Comparison of ENCODE assay signal across 7 cellular contexts in the genomic region with DNA sequence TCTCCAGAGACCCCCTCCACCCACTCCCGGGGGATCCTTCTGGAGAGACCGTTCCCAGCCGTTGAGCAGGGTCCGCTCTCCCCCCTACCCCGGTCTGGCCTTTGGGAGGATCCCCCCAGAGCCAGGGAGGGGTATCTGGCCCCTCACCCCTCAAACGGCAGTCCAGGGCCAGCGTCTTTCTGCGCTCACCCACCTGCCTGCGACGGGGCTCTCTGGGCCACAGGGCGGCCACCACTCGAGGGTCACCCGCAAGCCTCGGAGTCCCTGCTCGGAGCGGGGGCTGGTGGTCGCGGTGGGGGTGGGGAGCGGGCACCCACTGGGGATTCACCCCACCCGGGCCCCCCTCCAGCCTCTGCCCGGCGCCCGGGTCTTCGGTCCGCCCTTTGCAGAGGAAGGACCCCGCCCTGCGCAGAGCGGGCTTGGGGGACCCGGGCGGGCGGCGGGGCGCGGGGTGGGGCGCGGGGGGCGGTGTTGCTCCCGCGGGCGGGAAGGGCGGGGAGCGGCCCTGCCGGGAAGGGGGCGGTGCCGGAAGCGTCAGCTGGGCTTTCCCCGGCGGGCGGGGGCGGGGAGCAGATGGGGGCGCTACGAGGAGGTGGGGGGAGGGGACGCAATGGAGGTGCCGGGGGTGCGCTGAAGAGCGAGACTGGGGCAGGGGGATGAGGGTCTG. TPM values are rescaled to one million over a fixed set of nuclear protein-coding genes. Genes with fewer than 3 reads are reported as not detected.
A peak's percentile ranks its signal among the peaks of the same experiment; 100 is the strongest.
DNase-seq lines count a peak whose midpoint lies in the region; ATAC-seq and TF ChIP-seq lines count a peak whose summit lies in the region.

No MANE protein-coding gene starts in this region.

- H3K4me3 Mint-ChIP-seq in H9, result 0 out of 5 replicates have a peak overlapping the region, but pooled peaks of 1 of the 2 experiments have one; percentile 19

- H3K36me3 Mint-ChIP-seq in H9 (ENCODE audit: insufficient read depth in 1 of 3, low read depth in 3 of 3), result no peaks in the 10 kb centered on the region

- no peak overlapping the region for H3K4ac ChIP-seq in H9 (ENCODE audit: low read depth, low read length)

- no peaks in the 10 kb centered on the region for H3K9me3 Mint-ChIP-seq in H9

- H3K23me2 ChIP-seq in H9 (ENCODE audit: insufficient read length, low read depth, low read length, poor library complexity, severe bottlenecking), result peaks cover 9% of the 10 kb centered on the region

- H3K14ac ChIP-seq in H9 (ENCODE audit: insufficient read depth, low read length), result no peak overlapping the region

- H2BK120ac ChIP-seq in H9 (ENCODE audit: low read depth, low read length, poor library complexity, severe bottlenecking), result no peak overlapping the region

- H3K9ac ChIP-seq in H9 (ENCODE audit: extremely low read depth, insufficient read length, low read length), result no peak overlapping the region

- peaks cover 19% of the 10 kb centered on the region for H3K27me3 Mint-ChIP-seq in H9 (ENCODE audit: low read depth)

- no peak overlapping the region for H2BK5ac ChIP-seq in H9 (ENCODE audit: insufficient read length, low read length)

- H3K27ac ChIP-seq in H9 (ENCODE audit: insufficient read length, low read depth, low read length), result no peak overlapping the region
- peak overlapping the region; percentile 37; the same call in 1 of the 2 replicates for H3K27ac ChIP-seq in SJCRH30
- H3K27ac ChIP-seq in left ventricle myocardium inferior (replicated peaks), result peak overlapping the region; percentile 97

- no peaks in the 10 kb centered on the region for H4K20me1 ChIP-seq in H9 (ENCODE audit: control insufficient read depth, insufficient read depth, insufficient read length)

- H3T11ph ChIP-seq in H9 (ENCODE audit: low read length), result no peak overlapping the region

- H3K79me2 ChIP-seq in H9 (ENCODE audit: insufficient read depth, low read length), result no peaks in the 10 kb centered on the region

- no peak overlapping the region for H2BK15ac ChIP-seq in H9 (ENCODE audit: low read depth, low read length)

- H2AFZ ChIP-seq in H9 (ENCODE audit: low read length), result no peak overlapping the region

- H3K79me1 ChIP-seq in H9 (ENCODE audit: insufficient read depth, low read depth, low read length, poor library complexity, severe bottlenecking), result no peaks in the 10 kb centered on the region

- H3K4me3 ChIP-seq in SJCRH30 (peak overlapping the region; percentile 54), left ventricle myocardium inferior (peak overlapping the region; percentile 67), skeletal muscle cell (ENCODE audit: low read depth, low read length) (peak overlapping the region; percentile 27)

- peaks cover 9 to 14% of the 10 kb centered on the region in 2 experiments for H3K4me1 Mint-ChIP-seq in H9

- no peak for ATAC-seq in HG03378 (IDR thresholded peaks at IDR 0.05; ENCODE audit: unreplicated experiment)

- no CpG with 5 or more reads among the region's 56 CpGs for WGBS in H9 (ENCODE audit: extremely low coverage, insufficient read length, low lambda C conversion rate)

- H2BK12ac ChIP-seq in H9 (ENCODE audit: insufficient read length, low read depth, low read length), result peak overlapping the region; percentile 64

- H3K23ac ChIP-seq in H9 (ENCODE audit: insufficient read length, low read depth, low read length), result no peak overlapping the region

- H3K9me3 ChIP-seq in H9 (ENCODE audit: control insufficient read depth, low read depth, low read length) (no peaks in the 10 kb centered on the region), SJCRH30 (replicated peaks) (no peaks in the 10 kb centered on the region), left ventricle myocardium inferior (replicated peaks) (no peaks in the 10 kb centered on the region)

- no peak overlapping the region for H3K27ac Mint-ChIP-seq in H9

- TF ChIP-seq CTCF in H9 (conservative IDR thresholded peaks at IDR 0.05) (no peak), left ventricle myocardium inferior (IDR thresholded peaks at IDR 0.05; ENCODE audit: borderline replicate concordance) (no peak)

- no peak overlapping the region for H3K18ac ChIP-seq in H9 (ENCODE audit: insufficient read length, low read depth, low read length)

- H4K8ac ChIP-seq in H9 (replicated peaks; ENCODE audit: insufficient read length, low read depth, low read length), result no peak overlapping the region

- H3K4me2 ChIP-seq in H9 (ENCODE audit: insufficient read depth, insufficient read length, low read length), result no peak overlapping the region

- H2AK5ac ChIP-seq in H9 (ENCODE audit: insufficient read length, low read length), result no peak overlapping the region

- no peaks in the 10 kb centered on the region; the same call in 1 of the 2 replicates for H3K27me3 ChIP-seq in H9 (ENCODE audit: insufficient read depth, low read length)
- no peaks in the 10 kb centered on the region for H3K27me3 ChIP-seq in SJCRH30
- no peaks in the 10 kb centered on the region for H3K27me3 ChIP-seq in left ventricle myocardium inferior (ENCODE audit: low read depth)

- intact Hi-C loops in left ventricle myocardium inferior (cut with micrococcal nuclease), result no loop called here

- DNase-seq in H9, result peak; percentile 67
- DNase-seq in SJCRH30, result peak; percentile 86 to 88
- peak; percentile 87 for DNase-seq in activated naive CD4-positive, alpha-beta T cell treated with anti-CD3 and anti-CD28 coated beads, Interleukin-2, amount 50 U/mL, for 16 hours
- DNase-seq in left ventricle myocardium inferior, result peak; percentile 90
- no peak for DNase-seq in skeletal muscle cell (ENCODE audit: low read depth)
- no peak for DNase-seq in DMS79 (lab: John Stamatoyannopoulos, UW)

- no peak overlapping the region for H2BK20ac ChIP-seq in H9 (ENCODE audit: low read depth, low read length, poor library complexity, severe bottlenecking)

- H3K36me3 ChIP-seq in SJCRH30 (no peaks in the 10 kb centered on the region), left ventricle myocardium inferior (no peaks in the 10 kb centered on the region)

- H3K4me1 ChIP-seq in H9 (ENCODE audit: insufficient read depth, low read length) (peaks cover 2% of the 10 kb centered on the region; the same call in 1 of the 2 replicates), SJCRH30 (peaks cover 61% of the 10 kb centered on the region), left ventricle myocardium inferior (peaks cover 86% of the 10 kb centered on the region)

- no peak overlapping the region for H4K5ac ChIP-seq in H9 (ENCODE audit: insufficient read length, low read depth, low read length)

- no peak overlapping the region for H4K91ac ChIP-seq in H9 (ENCODE audit: insufficient read length, low read depth, low read length)

- no peak overlapping the region for H3K56ac ChIP-seq in H9 (ENCODE audit: insufficient read length, low read depth, low read length)

RNA-seq across cellular contexts. Expression of gene CRELD2, which starts 16.6 kb away (rescaled TPM):
- total RNA-seq in H9 (2021) (34.7 and 37.9 TPM in 2 replicates), left ventricle myocardium inferior (25.5 TPM)
- total RNA-seq in SJCRH30 (2014; rRNA removed; shearing (Covaris generic)), result 37.6 and 39.7 TPM in 2 replicates

RNA-seq across cellular contexts. Expression of gene ALG12, which starts 16.8 kb away (rescaled TPM):
- 19.2 and 20.6 TPM in 2 replicates for total RNA-seq in H9 (2021)
- 24.2 and 24.3 TPM in 2 replicates for total RNA-seq in SJCRH30 (2014; rRNA removed; shearing (Covaris generic))
- total RNA-seq in left ventricle myocardium inferior, result 17.0 TPM

RNA-seq across cellular contexts. Expression of gene PIM3, which starts 25.5 kb away (rescaled TPM):
- total RNA-seq in H9 (2021), result 43.4 and 45.1 TPM in 2 replicates
- total RNA-seq in SJCRH30 (2014; rRNA removed; shearing (Covaris generic)), result 51.2 and 53.6 TPM in 2 replicates
- 57.1 TPM for total RNA-seq in left ventricle myocardium inferior

Comparison
In these comparisons a context has a peak if more than half of its experiments do, and no peak if none do; other contexts are left out.
1. DNase-seq: peak in H9 (single experiment), SJCRH30 (2 of 2), activated naive CD4-positive, alpha-beta T cell treated with anti-CD3 and anti-CD28 coated beads, Interleukin-2, amount 50 U/mL, for 16 hours (single experiment) and left ventricle myocardium inferior (single experiment); none in skeletal muscle cell (single experiment) and DMS79 (single experiment).
2. Peak in every context shown above with its lines, with median percentiles within 50 percentile points of each other: H3K4me3 ChIP-seq.